Comparison of ENCODE assay signal across 26 cellular contexts in the genomic region with DNA sequence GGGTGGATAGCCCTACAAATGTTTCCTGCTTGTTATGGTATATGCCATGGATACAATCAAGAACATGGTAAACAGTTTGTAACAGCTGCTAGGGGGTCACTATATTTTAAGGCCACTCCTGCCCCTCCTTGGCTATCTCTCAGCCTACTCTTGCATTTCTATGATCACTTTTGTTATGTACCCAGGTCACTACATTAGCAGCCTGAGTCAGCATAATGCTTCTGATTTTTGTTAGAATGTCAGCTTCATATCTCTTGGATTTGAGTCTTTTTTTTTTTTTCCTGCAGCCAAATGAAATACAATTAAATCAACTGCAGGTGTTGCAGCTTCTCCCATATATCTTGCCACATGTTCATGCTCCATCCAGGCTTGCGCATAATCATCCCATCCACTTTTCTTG.
"Had no signal": no experiment of that assay in that cellular context is flagged by ENCODE, and none has a peak within 500 bp of the region (broad histone marks: within the 10 kb centered on the region; RNA-seq: fewer than 3 reads in every experiment).

No MANE protein-coding gene starts in this region.

- H3K27ac ChIP-seq: epithelial cell of prostate, esophagus squamous epithelium, gastrocnemius medialis, heart right ventricle, left lung, lower lobe of right lung had no signal

- FAIRE-seq: endometrium, islet of Langerhans, keratinocyte had no signal

- ATAC-seq: effector memory CD8-positive, alpha-beta T cell; esophagus mucosa; gastrocnemius medialis; heart right ventricle; left cardiac atrium; left lung; left ventricle myocardium superior; lower lobe of right lung; mucosa of descending colon; naive thymus-derived CD8-positive, alpha-beta T cell had no signal

- H3K4me1 ChIP-seq: esophagus squamous epithelium, gastrocnemius medialis, heart right ventricle, left lung, lower lobe of right lung had no signal

- H3K36me3 ChIP-seq: esophagus squamous epithelium, gastrocnemius medialis, heart right ventricle, left lung, lower lobe of right lung had no signal

- H3K27me3 ChIP-seq: esophagus squamous epithelium, gastrocnemius medialis, heart right ventricle, left lung had no signal

- H3K9me3 ChIP-seq: esophagus squamous epithelium, gastrocnemius medialis, lower lobe of right lung, mucosa of descending colon had no signal

- DNase-seq: cortex of kidney; effector CD8-positive, alpha-beta T cell; effector memory CD8-positive, alpha-beta T cell; endodermal cell; erythroblast; esophagus squamous epithelium; foreskin fibroblast; foreskin melanocyte; gastrocnemius medialis; glutamatergic neuron; head of caudate nucleus; heart right ventricle; hippocampal formation; left cardiac atrium; left lung; left ventricle myocardium superior; lower lobe of right lung; mesenchymal stem cell; mucosa of descending colon; naive B cell; naive thymus-derived CD8-positive, alpha-beta T cell had no signal

- H3K4me3 ChIP-seq: esophagus squamous epithelium, gastrocnemius medialis, heart right ventricle, left lung, lower lobe of right lung, mucosa of descending colon had no signal
